ENCODE assay signal across 35 cellular contexts in the genomic region with DNA sequence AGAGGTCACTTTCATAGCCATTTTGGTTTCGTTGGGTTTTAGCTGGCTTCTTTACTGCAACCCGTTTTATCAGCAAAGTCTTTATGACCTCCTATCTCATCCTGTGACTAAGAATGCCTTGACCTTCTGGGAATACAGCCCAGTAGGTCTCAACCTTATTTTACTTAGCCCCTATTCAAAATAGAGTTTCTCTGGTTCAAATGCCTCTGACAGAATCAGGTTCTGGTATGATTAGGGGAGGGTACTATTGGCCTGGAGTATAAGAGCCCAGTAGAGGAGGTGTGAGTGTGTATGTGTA.
"Had no signal": no experiment of that assay in that cellular context is flagged by ENCODE, and none has a peak within 500 bp of the region (broad histone marks: within the 10 kb centered on the region; RNA-seq: fewer than 3 reads in every experiment).

No MANE protein-coding gene starts in this region.

- H3K27me3 ChIP-seq: MG63 had no signal

- DNase-seq: Kasumi-1, MG63, MM.1S, MV-4-11, NCI-H1048, NCI-H1092, NCI-H1092 treated with DMSO at 0.1 percent for 48 hours, NCI-H1105, NCI-H1105 treated with DMSO at 0.1 percent for 48 hours, NCI-H1417, NCI-H1417 treated with DMSO at 0.1 percent for 48 hours, NCI-H1436, NCI-H1436 treated with DMSO at 0.1 percent for 48 hours, NCI-H146, NCI-H1694, NCI-H1694 treated with DMSO at 0.1 percent for 48 hours, NCI-H187, NCI-H187 treated with DMSO at 0.1 percent for 48 hours, NCI-H1930, NCI-H2029, NCI-H2029 treated with DMSO at 0.1 percent for 48 hours, NCI-H2081, NCI-H2081 treated with DMSO at 0.1 percent for 48 hours, NCI-H2107, NCI-H2171, NCI-H2171 treated with DMSO at 0.1 percent for 48 hours, NCI-H2227 treated with DMSO at 0.1 percent for 48 hours, NCI-H226, NCI-H345, NCI-H446, NCI-H446 treated with DMSO at 0.1 percent for 48 hours, NCI-H510A, NCI-H510A treated with DMSO at 0.1 percent for 48 hours, NCI-H524, NCI-H524 treated with DMSO at 0.1 percent for 48 hours had no signal

- H3K4me3 ChIP-seq: MG63 had no signal

- H3K36me3 ChIP-seq: MG63 had no signal

- H3K9me3 ChIP-seq: MG63 had no signal
